35 cellular contexts compared by ENCODE assay signal in the genomic region with DNA sequence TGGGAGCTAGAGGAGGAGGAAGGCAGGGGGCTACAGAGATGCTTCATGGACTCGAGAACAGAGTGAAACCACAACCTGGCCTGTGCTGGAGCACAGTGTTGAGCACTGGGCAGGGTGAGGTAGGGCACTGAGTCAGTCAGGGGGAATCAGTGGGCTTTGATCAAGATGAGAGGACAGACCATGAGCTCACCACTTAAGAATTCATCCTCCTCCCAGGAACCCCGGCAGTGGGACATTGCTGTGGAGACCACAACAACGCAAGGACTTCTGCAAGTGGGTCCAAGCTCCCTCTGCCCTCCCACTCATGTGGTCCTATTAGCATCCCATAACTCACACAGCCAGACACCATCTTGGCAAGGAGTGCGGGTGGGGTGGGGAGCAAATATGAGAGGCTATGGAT. TPM values are rescaled to one million over a fixed set of nuclear protein-coding genes. Genes with fewer than 3 reads are reported as not detected.
A peak's percentile ranks its signal among the peaks of the same experiment; 100 is the strongest.
DNase-seq lines count a peak whose midpoint lies in the region; ATAC-seq, FAIRE-seq and TF ChIP-seq lines count a peak whose summit lies in the region.
"Had no signal": no experiment of that assay in that cellular context is flagged by ENCODE, and none has a peak within 500 bp of the region (broad histone marks: within the 10 kb centered on the region; RNA-seq: fewer than 3 reads in every experiment).

No MANE protein-coding gene starts in this region.

- H3K4me1 Mint-ChIP-seq in astrocyte (ENCODE audit: low read depth, unreplicated experiment) = peaks cover 10% of the 10 kb centered on the region
- H3K4me1 Mint-ChIP-seq in activated naive CD4-positive, alpha-beta T cell treated with anti-CD3 and anti-CD28 coated beads for 36 hours (ENCODE audit: low read depth) = no peaks in the 10 kb centered on the region
- H3K4me1 Mint-ChIP-seq: central memory CD8-positive, alpha-beta T cell; naive B cell had no signal

- no peak overlapping the region for H2AFZ ChIP-seq in HCT116 (ENCODE audit: low read depth, low read length, poor library complexity, severe bottlenecking)
- H2AFZ ChIP-seq in astrocyte (ENCODE audit: low read depth, low read length) = no peak overlapping the region

- no peak overlapping the region for H2BK5ac ChIP-seq in mesendoderm (ENCODE audit: low read length)

- H3K27me3 ChIP-seq in HCT116 (ENCODE audit: insufficient read depth, low read length) (peaks cover 39% of the 10 kb centered on the region), astrocyte (ENCODE audit: insufficient read depth, low read length) (no peaks in the 10 kb centered on the region), mesendoderm (ENCODE audit: insufficient read depth, low read length, poor library complexity) (no peaks in the 10 kb centered on the region)
- H3K27me3 ChIP-seq: body of pancreas had no signal

- RAD21 ChIA-PET in HCT116 (lab: Charles Lee; ENCODE audit: low non-redundant PET in 1 of 2, low total read pairs in 2 of 2, uncharacterized antibody in 2 of 2, unreplicated experiment in 2 of 2) = no interaction called here

- H3K79me1 ChIP-seq in mesendoderm (ENCODE audit: low read length) = no peaks in the 10 kb centered on the region

- H3K4me1 ChIP-seq in HCT116 (ENCODE audit: control insufficient read depth in 1 of 2, insufficient read depth in 2 of 2, low read length in 2 of 2) = peaks cover 0 to 5% of the 10 kb centered on the region in 2 experiments; a peak in 1 of 4 replicates
- H3K4me1 ChIP-seq in astrocyte (ENCODE audit: insufficient read depth, low read length) = no peaks in the 10 kb centered on the region
- no peaks in the 10 kb centered on the region for H3K4me1 ChIP-seq in mesendoderm (ENCODE audit: control insufficient read depth, low read depth, low read length)
- H3K4me1 ChIP-seq: body of pancreas, psoas muscle, sigmoid colon, tibial artery had no signal

- H3K36me3 ChIP-seq in HCT116 (ENCODE audit: control insufficient read depth in 1 of 2, insufficient read depth in 2 of 2, low read length in 2 of 2) (no peaks in the 10 kb centered on the region), astrocyte (ENCODE audit: insufficient read depth, low read length) (no peaks in the 10 kb centered on the region), mesendoderm (ENCODE audit: control insufficient read depth, insufficient read depth, low read length) (no peaks in the 10 kb centered on the region)
- H3K36me3 ChIP-seq: sigmoid colon, tibial artery had no signal

- H3K4me3 Mint-ChIP-seq in astrocyte (ENCODE audit: unreplicated experiment) = no peak overlapping the region
- H3K4me3 Mint-ChIP-seq in activated naive CD4-positive, alpha-beta T cell treated with anti-CD3 and anti-CD28 coated beads for 36 hours = no peak overlapping the region
- H3K4me3 Mint-ChIP-seq: activated T-cell treated with anti-CD3 and anti-CD28 coated beads, Interleukin-2, amount 50 U/mL, for 72 hours; central memory CD8-positive, alpha-beta T cell; naive B cell; T-helper 17 cell had no signal

- peaks cover 11% of the 10 kb centered on the region for H3K27me3 Mint-ChIP-seq in astrocyte (ENCODE audit: low read depth, unreplicated experiment)
- no peaks in the 10 kb centered on the region for H3K27me3 Mint-ChIP-seq in activated naive CD4-positive, alpha-beta T cell treated with anti-CD3 and anti-CD28 coated beads for 36 hours (ENCODE audit: low read depth)

- H3K4ac ChIP-seq in mesendoderm (ENCODE audit: low read depth, low read length) = no peak overlapping the region

- no peak overlapping the region for H3K4me3 ChIP-seq in HCT116 (replicated peaks in 1 of 2; ENCODE audit: low read depth in 1 of 2, low read length in 2 of 2)
- no peak overlapping the region for H3K4me3 ChIP-seq in astrocyte (ENCODE audit: insufficient read depth, low read depth, low read length)
- no peak overlapping the region for H3K4me3 ChIP-seq in mesendoderm (ENCODE audit: low read length)
- H3K4me3 ChIP-seq: body of pancreas, psoas muscle, sigmoid colon, tibial artery had no signal

- no peak overlapping the region for H3K18ac ChIP-seq in mesendoderm (ENCODE audit: low read length)

- no peak overlapping the region for H3K56ac ChIP-seq in mesendoderm (ENCODE audit: low read length)

- FAIRE-seq in astrocyte (lab: Jason Lieb, UNC) = no peak
- FAIRE-seq: GM19239, H54, keratinocyte had no signal

- POLR2A ChIA-PET in HCT116 (lab: Charles Lee) = no interaction called here

- WGBS in mesendoderm (ENCODE audit: extremely low coverage, insufficient coverage, low lambda C conversion rate) = no CpG with 5 or more reads among the region's 4 CpGs

- H3K9me2 ChIP-seq in HCT116 (ENCODE audit: insufficient read depth) = no peaks in the 10 kb centered on the region

- H3K36me3 Mint-ChIP-seq in astrocyte (ENCODE audit: low read depth, unreplicated experiment) = no peaks in the 10 kb centered on the region
- no peaks in the 10 kb centered on the region for H3K36me3 Mint-ChIP-seq in activated naive CD4-positive, alpha-beta T cell treated with anti-CD3 and anti-CD28 coated beads for 36 hours (ENCODE audit: low read depth)
- H3K36me3 Mint-ChIP-seq: naive B cell had no signal

- peak; percentile 72 for ATAC-seq in HCT116
- ATAC-seq: activated T-cell treated with anti-CD3 and anti-CD28 coated beads, Interleukin-2, amount 50 U/mL, for 72 hours; body of pancreas; esophagus mucosa; PC-3; psoas muscle; Right ventricle myocardium inferior; SK-N-SH treated with all-trans-retinoic acid at 6 μM for 48 hours; T-helper 17 cell had no signal

- no peak overlapping the region for H4K5ac ChIP-seq in mesendoderm (ENCODE audit: low read length)

- H2BK120ac ChIP-seq in mesendoderm (ENCODE audit: low read depth, low read length) = no peak overlapping the region

- TF ChIP-seq RAD21 in HCT116 (IDR thresholded peaks at IDR 0.05; ENCODE audit: low read depth) = no peak

- H4K20me1 ChIP-seq in HCT116 (ENCODE audit: insufficient read depth) (no peaks in the 10 kb centered on the region), astrocyte (ENCODE audit: insufficient read depth, low read length) (no peaks in the 10 kb centered on the region)

- TF ChIP-seq CTCF in HCT116 (IDR thresholded peaks at IDR 0.05 in 2 of 3, conservative IDR thresholded peaks at IDR 0.05 in 1 of 3; ENCODE audit: borderline replicate concordance in 1 of 3, insufficient read depth in 1 of 3, low read depth in 2 of 3, low read length in 2 of 3) (no peak), astrocyte (IDR thresholded peaks at IDR 0.05; ENCODE audit: insufficient read depth, low read depth, low read length) (no peak)

- BruUV-seq in HCT116 (replicated peaks; lab: Mats Ljungman, UMichigan) = no TSS peak

- H2AK5ac ChIP-seq in mesendoderm (ENCODE audit: low read length) = no peak overlapping the region

- H3K4me2 ChIP-seq in HCT116 (ENCODE audit: low read length) (0 out of 2 replicates have a peak overlapping the region, but pooled peaks have one; percentile 3), astrocyte (ENCODE audit: low read length) (no peak overlapping the region), mesendoderm (ENCODE audit: low read length) (no peak overlapping the region)

- H3K23ac ChIP-seq in mesendoderm (ENCODE audit: low read length) = no peak overlapping the region

- DNase-seq in HCT116 (ENCODE audit: low read depth, low spot score) (no peak), astrocyte (ENCODE audit: low read depth) (peak; percentile 32), mesendoderm (peak; percentile 88), NCI-H2107 (lab: John Stamatoyannopoulos, UW) (no peak), HPDE6-E6E7 (ENCODE audit: extremely low spot score) (no peak), NCI-H774 (lab: John Stamatoyannopoulos, UW) (no peak)
- no peak for DNase-seq in activated naive CD4-positive, alpha-beta T cell treated with anti-CD3 and anti-CD28 coated beads for 36 hours
- DNase-seq: activated T-cell treated with anti-CD3 and anti-CD28 coated beads, Interleukin-2, amount 50 U/mL, for 72 hours; body of pancreas; C1 segment of cervical spinal cord; Calu3; DMS79 treated with DMSO at 0.1 percent for 48 hours; foreskin fibroblast; head of caudate nucleus; midbrain; naive B cell; NCI-H1105 treated with DMSO at 0.1 percent for 48 hours; NCI-H187 treated with DMSO at 0.1 percent for 48 hours; NCI-H524; NK-92 treated with Interleukin-12 subunit alpha and Interleukin-12 subunit beta, amount 100 ng/mL, for 24 hours; PC-3; psoas muscle; sigmoid colon; stimulated activated CD4-positive, alpha-beta T cell treated with anti-CD3 and anti-CD28 coated beads, Interleukin-4, amount 100 ng/mL, for 24 hours; T-helper 17 cell; tibial artery had no signal

- peaks cover 4% of the 10 kb centered on the region for H3K9me3 Mint-ChIP-seq in astrocyte (ENCODE audit: unreplicated experiment)
- no peaks in the 10 kb centered on the region for H3K9me3 Mint-ChIP-seq in activated naive CD4-positive, alpha-beta T cell treated with anti-CD3 and anti-CD28 coated beads for 36 hours
- H3K9me3 Mint-ChIP-seq: central memory CD8-positive, alpha-beta T cell had no signal

- H3K9me3 ChIP-seq in HCT116 (ENCODE audit: control insufficient read depth in 1 of 2, insufficient read depth in 1 of 2, low read depth in 1 of 2, low read length in 2 of 2) (no peaks in the 10 kb centered on the region), astrocyte (ENCODE audit: insufficient read depth, low read depth, low read length) (no peaks in the 10 kb centered on the region)
- H3K9me3 ChIP-seq: body of pancreas, psoas muscle, sigmoid colon, tibial artery had no signal

- H3K27ac ChIP-seq in HCT116 (ENCODE audit: low read depth, low read length) (no peak overlapping the region), astrocyte (ENCODE audit: low read depth, low read length) (no peak overlapping the region), mesendoderm (ENCODE audit: low read depth, low read length) (no peak overlapping the region)
- H3K27ac ChIP-seq: body of pancreas, psoas muscle, sigmoid colon, tibial artery had no signal

- H2BK15ac ChIP-seq in mesendoderm (replicated peaks; ENCODE audit: low read depth) = no peak overlapping the region

- no peak for TF ChIP-seq POLR2A in HCT116 (IDR thresholded peaks at IDR 0.05; ENCODE audit: borderline replicate concordance, extremely low read depth, insufficient read depth, insufficient read length)

- intact Hi-C loops in HCT116 (cut with micrococcal nuclease) = no loop called here
- intact Hi-C loops in activated naive CD4-positive, alpha-beta T cell treated with anti-CD3 and anti-CD28 coated beads for 36 hours (cut with micrococcal nuclease) = no loop called here

- H3K79me2 ChIP-seq in HCT116 (ENCODE audit: insufficient read depth, low read length) (no peaks in the 10 kb centered on the region), astrocyte (ENCODE audit: insufficient read depth, low read length) (no peaks in the 10 kb centered on the region), mesendoderm (ENCODE audit: control insufficient read depth, insufficient read depth, low read length) (no peaks in the 10 kb centered on the region)

- H3K9ac ChIP-seq in HCT116 (ENCODE audit: low read length) = no peak overlapping the region
- no peak overlapping the region for H3K9ac ChIP-seq in astrocyte (ENCODE audit: low read length)
- H3K9ac ChIP-seq in mesendoderm (ENCODE audit: low read length) = no peak overlapping the region

- CTCF ChIA-PET in HCT116 (lab: Charles Lee) = no interaction called here
- CTCF ChIA-PET in activated naive CD4-positive, alpha-beta T cell treated with anti-CD3 and anti-CD28 coated beads for 36 hours (lab: Charles Lee) = no interaction called here

- H4K8ac ChIP-seq in mesendoderm (ENCODE audit: low read depth, low read length) = no peak overlapping the region

- H3K27ac Mint-ChIP-seq in astrocyte (ENCODE audit: unreplicated experiment) = peak overlapping the region; percentile 77
- no peak overlapping the region for H3K27ac Mint-ChIP-seq in activated naive CD4-positive, alpha-beta T cell treated with anti-CD3 and anti-CD28 coated beads for 36 hours
- H3K27ac Mint-ChIP-seq: activated T-cell treated with anti-CD3 and anti-CD28 coated beads, Interleukin-2, amount 50 U/mL, for 72 hours; naive B cell; T-helper 17 cell had no signal

RNA-seq across cellular contexts. Expression of a gene that starts 1.7 kb away (rescaled TPM):
- total RNA-seq in HCT116 (2021; ENCODE audit: unreplicated experiment) (not detected), astrocyte (not detected in 2 replicates)
- not detected in 2 replicates for polyA plus RNA-seq in HCT116 (2012)
- polyA plus RNA-seq in mesendoderm (2013, experiment 1 of 2) = not detected
- polyA plus RNA-seq in mesendoderm (2013, experiment 2 of 2) = 0.03 TPM
- total RNA-seq in activated naive CD4-positive, alpha-beta T cell treated with anti-CD3 and anti-CD28 coated beads for 36 hours = not detected
- total RNA-seq: activated T-cell treated with anti-CD3 and anti-CD28 coated beads, Interleukin-2, amount 50 U/mL, for 72 hours; body of pancreas; Calu3; esophagus mucosa; MCF 10A; omental fat pad; PC-3; psoas muscle; sigmoid colon; T-helper 17 cell had no signal
- polyA plus RNA-seq: keratinocyte, sigmoid colon had no signal

RNA-seq across cellular contexts. Expression of a gene that starts 44.0 kb away (rescaled TPM):
- total RNA-seq in HCT116 (2021; ENCODE audit: unreplicated experiment) (1.8 TPM), astrocyte (not detected in 2 replicates)
- polyA plus RNA-seq in HCT116 (2012) = 0.14 TPM in 1 of 2 replicates, not detected in the other
- 1.4 TPM for polyA plus RNA-seq in mesendoderm (2013, experiment 1 of 2)
- polyA plus RNA-seq in mesendoderm (2013, experiment 2 of 2) = 1.3 TPM
- total RNA-seq in activated naive CD4-positive, alpha-beta T cell treated with anti-CD3 and anti-CD28 coated beads for 36 hours = not detected
- total RNA-seq: activated T-cell treated with anti-CD3 and anti-CD28 coated beads, Interleukin-2, amount 50 U/mL, for 72 hours; MCF 10A; PC-3 had no signal

Comparison
In these comparisons a context has a peak if more than half of its experiments do, and no peak if none do; other contexts are left out.
1. DNase-seq: peak in astrocyte (single experiment) and mesendoderm (single experiment); none in HCT116 (single experiment), NCI-H2107 (single experiment), HPDE6-E6E7 (single experiment), NCI-H774 (single experiment) and activated naive CD4-positive, alpha-beta T cell treated with anti-CD3 and anti-CD28 coated beads for 36 hours (single experiment).